In the genomic region with DNA sequence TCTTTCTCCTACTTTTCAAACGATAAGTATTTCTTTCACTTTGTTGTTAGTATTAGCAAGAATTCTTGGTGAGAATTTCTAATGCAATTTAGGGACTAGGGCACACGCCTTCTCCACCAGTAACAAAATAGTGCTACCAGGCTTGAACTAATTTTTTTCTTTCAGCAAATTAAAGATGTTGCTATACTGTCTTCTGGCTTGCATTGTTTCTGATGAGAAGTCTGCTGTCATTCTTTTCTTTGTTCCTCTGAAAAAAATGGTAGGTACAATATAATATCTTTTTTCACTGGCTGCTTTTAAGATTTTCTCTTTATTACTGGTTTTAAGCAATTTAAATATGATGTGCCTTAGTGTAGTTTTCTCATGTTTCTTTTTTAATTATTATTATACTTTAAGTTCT, we compare ENCODE assay signal across 16 cellular contexts.
DNase-seq lines count a peak whose midpoint lies in the region; ATAC-seq, FAIRE-seq and TF ChIP-seq lines count a peak whose summit lies in the region.
"Had no signal": no experiment of that assay in that cellular context is flagged by ENCODE, and none has a peak within 500 bp of the region (broad histone marks: within the 10 kb centered on the region; RNA-seq: fewer than 3 reads in every experiment).

No MANE protein-coding gene starts in this region.

- H3K79me2 ChIP-seq in GM12878 (ENCODE audit: control insufficient read depth, insufficient read depth, low read length) (no peaks in the 10 kb centered on the region), mammary epithelial cell (ENCODE audit: insufficient read depth, low read length) (peaks cover 16% of the 10 kb centered on the region)

- no peak for ATAC-seq in activated T-cell treated with anti-CD3 and anti-CD28 coated beads, Interleukin-2, amount 50 U/mL, for 72 hours (replicated peaks in 1 of 2)
- ATAC-seq in GM12878 (no peak), HG02571 (IDR thresholded peaks at IDR 0.05; ENCODE audit: unreplicated experiment) (no peak)
- ATAC-seq: A549, GM23338 had no signal

- no TSS peak for BruUV-seq in GM12878 (replicated peaks; lab: Mats Ljungman, UMichigan)
- BruUV-seq in mammary epithelial cell (replicated peaks; lab: Mats Ljungman, UMichigan), result no TSS peak

- TF ChIP-seq CTCF in GM12878 (IDR thresholded peaks at IDR 0.05 in 2 of 3, conservative IDR thresholded peaks at IDR 0.05 in 1 of 3; ENCODE audit: control insufficient read depth in 2 of 3, extremely low read depth in 1 of 3, insufficient read depth in 1 of 3, low read depth in 3 of 3, low read length in 3 of 3) (no peak), mammary epithelial cell (conservative IDR thresholded peaks at IDR 0.05 in 1 of 2, IDR thresholded peaks at IDR 0.05 in 1 of 2; ENCODE audit: extremely low read depth in 1 of 2, insufficient read depth in 1 of 2, low read depth in 1 of 2, low read length in 2 of 2) (no peak)

- intact Hi-C loops in GM12878 (cut with micrococcal nuclease; ENCODE audit: unreplicated experiment), result no loop called here
- intact Hi-C loops in mammary epithelial cell (cut with micrococcal nuclease), result no loop called here

- in situ Hi-C loops in GM12878 (cut with MboI), result no loop called here
- in situ Hi-C loops in mammary epithelial cell (cut with MboI; ENCODE audit: low sequenced_read_pairs in 2 of 2), result no loop called here

- H3K27me3 Mint-ChIP-seq in activated T-cell treated with anti-CD3 and anti-CD28 coated beads, Interleukin-2, amount 50 U/mL, for 72 hours (ENCODE audit: low read depth), result no peaks in the 10 kb centered on the region
- H3K27me3 Mint-ChIP-seq: CD4-positive, CD25-positive, alpha-beta regulatory T cell had no signal

- CTCF ChIA-PET in GM12878 (lab: Yijun Ruan, JAX), result interaction anchor here (1.5 kb wide), 1 partner anchor 16 kb away, joined by 3 read pairs; no protein-coding TSS in a partner anchor
- CTCF ChIA-PET in mammary epithelial cell (lab: Charles Lee; ENCODE audit: low non-redundant PET), result no interaction called here

- POLR2A ChIA-PET in GM12878 (lab: Charles Lee), result no interaction called here

- no peaks in the 10 kb centered on the region for H3K4me1 ChIP-seq in GM12878 (ENCODE audit: control insufficient read depth, insufficient read depth, low read length)
- no peaks in the 10 kb centered on the region for H3K4me1 ChIP-seq in mesenchymal stem cell (ENCODE audit: control insufficient read depth, insufficient read depth, low read depth, low read length)
- H3K4me1 ChIP-seq in mammary epithelial cell (ENCODE audit: insufficient read depth, low read length), result peaks cover 9% of the 10 kb centered on the region
- H3K4me1 ChIP-seq: A549, BLaER1 had no signal

- H3K27me3 ChIP-seq in GM12878 (replicated peaks in 1 of 2; ENCODE audit: control insufficient read depth in 2 of 2, insufficient read depth in 2 of 2, low read length in 1 of 2) (no peaks in the 10 kb centered on the region), mesenchymal stem cell (ENCODE audit: control insufficient read depth in 1 of 2, insufficient read depth in 1 of 2, low read length in 2 of 2) (no peaks in the 10 kb centered on the region), mammary epithelial cell (ENCODE audit: insufficient read depth, low read length) (no peaks in the 10 kb centered on the region)
- H3K27me3 ChIP-seq: BLaER1 had no signal

- H3K23ac ChIP-seq in mesenchymal stem cell (ENCODE audit: low read length in 2 of 2), result no peak overlapping the region

- H3K4me1 Mint-ChIP-seq in activated T-cell treated with anti-CD3 and anti-CD28 coated beads, Interleukin-2, amount 50 U/mL, for 72 hours (ENCODE audit: low read depth), result peaks cover 8% of the 10 kb centered on the region
- H3K4me1 Mint-ChIP-seq: GM23338 had no signal

- H3K4me3 ChIP-seq in GM12878 (no peak overlapping the region), mesenchymal stem cell (ENCODE audit: insufficient read depth in 1 of 2, low read depth in 1 of 2, low read length in 2 of 2) (no peak overlapping the region), mammary epithelial cell (replicated peaks in 1 of 3; ENCODE audit: insufficient read depth in 1 of 3, low read depth in 2 of 3, low read length in 3 of 3) (no peak overlapping the region)
- H3K4me3 ChIP-seq: A549, BLaER1, GM23338 had no signal

- TF ChIP-seq EP300 in GM12878 (IDR thresholded peaks at IDR 0.05; ENCODE audit: borderline replicate concordance in 1 of 2, control insufficient read depth in 1 of 2, low read depth in 2 of 2, low read length in 2 of 2), result no peak

- H3K9me3 Mint-ChIP-seq in activated T-cell treated with anti-CD3 and anti-CD28 coated beads, Interleukin-2, amount 50 U/mL, for 72 hours, result peaks cover 12 to 13% of the 10 kb centered on the region in 2 donors

- dilution Hi-C loops in mammary epithelial cell (cut with HindIII; ENCODE audit: low sequenced_read_pairs), result no loop called here

- no peak overlapping the region for H3K14ac ChIP-seq in mesenchymal stem cell (ENCODE audit: low read length in 2 of 2)

- H3K79me1 ChIP-seq in mesenchymal stem cell (replicated peaks; ENCODE audit: low read length, poor library complexity, severe bottlenecking), result peaks cover 8% of the 10 kb centered on the region

- no peak for TF ChIP-seq RAD21 in GM12878 (IDR thresholded peaks at IDR 0.05; ENCODE audit: insufficient read depth, low read depth, low read length)

- RAD21 ChIA-PET in GM12878 (lab: Charles Lee; ENCODE audit: unreplicated experiment), result no interaction called here

- H3K4me2 ChIP-seq in GM12878 (ENCODE audit: control insufficient read depth, insufficient read depth) (no peak overlapping the region), mesenchymal stem cell (ENCODE audit: low read length, poor library complexity, severe bottlenecking) (no peak overlapping the region), mammary epithelial cell (ENCODE audit: insufficient read depth, low read depth, low read length) (no peak overlapping the region)
- H3K4me2 ChIP-seq: A549, BLaER1, GM23338 had no signal

- H3K36me3 ChIP-seq in GM12878 (ENCODE audit: control insufficient read depth in 2 of 2, insufficient read depth in 2 of 2, low read length in 1 of 2) (peaks cover 10 to 45% of the 10 kb centered on the region in 2 experiments), mesenchymal stem cell (ENCODE audit: control insufficient read depth in 1 of 2, insufficient read depth in 2 of 2, low read depth in 1 of 2, low read length in 2 of 2) (peaks cover 24 to 60% of the 10 kb centered on the region in 2 experiments), mammary epithelial cell (ENCODE audit: insufficient read depth, low read length) (peaks cover 30% of the 10 kb centered on the region)

- SMC1A ChIA-PET in GM12878 (lab: Charles Lee; ENCODE audit: uncharacterized antibody, unreplicated experiment), result no interaction called here

- H2BK5ac ChIP-seq in mesenchymal stem cell (ENCODE audit: low read depth, low read length, poor library complexity, severe bottlenecking), result no peak overlapping the region

- H4K91ac ChIP-seq in mesenchymal stem cell (ENCODE audit: low read length), result no peak overlapping the region

- no peak overlapping the region for H3K18ac ChIP-seq in mesenchymal stem cell (ENCODE audit: low read depth in 1 of 2, low read length in 2 of 2)

- no peak overlapping the region for H3K9ac ChIP-seq in GM12878 (ENCODE audit: control insufficient read depth, insufficient read depth, low read length)
- H3K9ac ChIP-seq in mesenchymal stem cell (ENCODE audit: low read length), result no peak overlapping the region
- H3K9ac ChIP-seq in mammary epithelial cell (ENCODE audit: insufficient read depth, low read length), result no peak overlapping the region
- H3K9ac ChIP-seq: BLaER1 had no signal

- no peak for FAIRE-seq in GM12878 (lab: Jason Lieb, UNC)
- FAIRE-seq: A549, GM18507 had no signal

- H3K27ac ChIP-seq in GM12878 (ENCODE audit: control insufficient read depth, insufficient read depth) (no peak overlapping the region), mesenchymal stem cell (ENCODE audit: low read length, poor library complexity, severe bottlenecking) (no peak overlapping the region), mammary epithelial cell (ENCODE audit: insufficient read depth, low read depth, low read length) (no peak overlapping the region)
- H3K27ac ChIP-seq: A549, BLaER1 had no signal

- H2BK120ac ChIP-seq in mesenchymal stem cell (ENCODE audit: low read depth, low read length), result no peak overlapping the region

- no peak overlapping the region for H2AK5ac ChIP-seq in mesenchymal stem cell (ENCODE audit: low read length, severe bottlenecking)

- no peak overlapping the region for H2BK12ac ChIP-seq in mesenchymal stem cell (ENCODE audit: low read length in 2 of 2)

- peaks cover 23% of the 10 kb centered on the region for H3K9me3 ChIP-seq in GM12878 (replicated peaks; ENCODE audit: control insufficient read depth, insufficient read depth, low read length)
- H3K9me3 ChIP-seq in mesenchymal stem cell (ENCODE audit: control insufficient read depth, low read length), result peaks cover 38% of the 10 kb centered on the region
- H3K9me3 ChIP-seq in mammary epithelial cell (replicated peaks; ENCODE audit: insufficient read depth, low read length), result peaks cover 12% of the 10 kb centered on the region

- no peak for DNase-seq in activated T-cell treated with anti-CD3 and anti-CD28 coated beads, Interleukin-2, amount 50 U/mL, for 72 hours
- DNase-seq in activated T-cell treated with anti-CD3 and anti-CD28 coated beads, Interleukin-2, amount 50 U/mL, for 1 hour, result no peak
- peak; percentile 4 for DNase-seq in M059J (ENCODE audit: low read depth)
- no peak for DNase-seq in GM12878 (ENCODE audit: low read depth, low spot score)
- peak; percentile 19 for DNase-seq in mesenchymal stem cell
- no peak for DNase-seq in mammary epithelial cell
- no peak for DNase-seq in HT-29 (ENCODE audit: low spot score)
- DNase-seq: Calu3; CD4-positive, CD25-positive, alpha-beta regulatory T cell; DMS 273 treated with DMSO at 0.1 percent for 48 hours; H7 had no signal

- H3K36me3 Mint-ChIP-seq in activated T-cell treated with anti-CD3 and anti-CD28 coated beads, Interleukin-2, amount 50 U/mL, for 72 hours (ENCODE audit: insufficient read depth in 2 of 2), result peaks cover 33 to 57% of the 10 kb centered on the region in 2 donors

- H4K20me1 ChIP-seq in GM12878 (ENCODE audit: control insufficient read depth, insufficient read depth), result no peaks in the 10 kb centered on the region
- no peaks in the 10 kb centered on the region for H4K20me1 ChIP-seq in mammary epithelial cell (ENCODE audit: insufficient read depth, low read length)
- H4K20me1 ChIP-seq: BLaER1 had no signal

- WGBS in GM12878 (ENCODE audit: insufficient coverage, insufficient replicate concordance, low lambda C conversion rate, missing lambda C conversion rate), result 97% methylated on average over 2 of the region's 2 CpGs
- WGBS in mesenchymal stem cell, result no CpG with 5 or more reads among the region's 2 CpGs
- 100% methylated on average over 2 of the region's 2 CpGs for WGBS in mammary epithelial cell (ENCODE audit: low coverage, missing lambda C conversion rate)

- no peak overlapping the region for H3K4ac ChIP-seq in mesenchymal stem cell (ENCODE audit: low read depth in 1 of 2, low read length in 2 of 2)

- no peak overlapping the region for H4K8ac ChIP-seq in mesenchymal stem cell (ENCODE audit: low read length)

- TF ChIP-seq POLR2A in GM12878 (IDR thresholded peaks at IDR 0.05; ENCODE audit: low read depth, low read length), result no peak

- H2AFZ ChIP-seq in GM12878 (ENCODE audit: control insufficient read depth, low read depth, low read length), result no peak overlapping the region
- no peak overlapping the region for H2AFZ ChIP-seq in mesenchymal stem cell (ENCODE audit: low read depth, low read length)
- H2AFZ ChIP-seq in mammary epithelial cell (ENCODE audit: low read depth, low read length), result no peak overlapping the region
- H2AFZ ChIP-seq: GM23338 had no signal

- H3K4me3 Mint-ChIP-seq in activated T-cell treated with anti-CD3 and anti-CD28 coated beads, Interleukin-2, amount 50 U/mL, for 72 hours, result no peak overlapping the region
- H3K4me3 Mint-ChIP-seq: GM23338 had no signal

- H3K27ac Mint-ChIP-seq in activated T-cell treated with anti-CD3 and anti-CD28 coated beads, Interleukin-2, amount 50 U/mL, for 72 hours, result peak overlapping the region; percentile 49
- H3K27ac Mint-ChIP-seq: GM23338 had no signal

- H2BK15ac ChIP-seq in mesenchymal stem cell (ENCODE audit: low read depth, poor library complexity, severe bottlenecking), result no peak overlapping the region

Comparison
In these comparisons a context has a peak if more than half of its experiments do, and no peak if none do; other contexts are left out.
1. DNase-seq: peak in M059J (single experiment) and mesenchymal stem cell (single experiment); none in activated T-cell treated with anti-CD3 and anti-CD28 coated beads, Interleukin-2, amount 50 U/mL, for 72 hours (0 of 2), activated T-cell treated with anti-CD3 and anti-CD28 coated beads, Interleukin-2, amount 50 U/mL, for 1 hour (single experiment), GM12878 (single experiment), mammary epithelial cell (single experiment) and HT-29 (single experiment).